Comparison of ENCODE assay signal across 25 cellular contexts in genomic region chr12:107449891-107450290, GRCh38.
A peak's percentile ranks its signal among the peaks of the same experiment; 100 is the strongest.
DNase-seq lines count a peak whose midpoint lies in the region; ATAC-seq, FAIRE-seq and TF ChIP-seq lines count a peak whose summit lies in the region.
"Had no signal": no experiment of that assay in that cellular context is flagged by ENCODE, and none has a peak within 500 bp of the region (broad histone marks: within the 10 kb centered on the region; RNA-seq: fewer than 3 reads in every experiment).

No MANE protein-coding gene starts in this region.

- intact Hi-C loops in PC-9 (cut with micrococcal nuclease; ENCODE audit: unreplicated experiment) = no loop called here
- intact Hi-C loops in esophagus muscularis mucosa (cut with DNase I) = no loop called here

- no peak for TF ChIP-seq EP300 in esophagus muscularis mucosa (IDR thresholded peaks at IDR 0.05)

- H3K9me2 ChIP-seq in PC-9 (ENCODE audit: insufficient read depth) = no peaks in the 10 kb centered on the region

- H3K27me3 ChIP-seq in PC-9 (ENCODE audit: insufficient read depth, low read depth) = no peaks in the 10 kb centered on the region
- H3K27me3 ChIP-seq in bronchial epithelial cell (ENCODE audit: control insufficient read depth, insufficient read depth, low read length) = no peaks in the 10 kb centered on the region
- peaks cover 0 to 4% (median 0%) of the 10 kb centered on the region in 4 donors for H3K27me3 ChIP-seq in esophagus muscularis mucosa
- H3K27me3 ChIP-seq: BLaER1 treated with 17β-estradiol and CSF1 and Interleukin-3, amounts not matched to agents 10 nM and 100 nM; hepatocyte had no signal

- no peaks in the 10 kb centered on the region for H3K36me3 ChIP-seq in PC-9 (ENCODE audit: low read depth)
- no peaks in the 10 kb centered on the region for H3K36me3 ChIP-seq in bronchial epithelial cell (ENCODE audit: control insufficient read depth, insufficient read depth, low read length)
- H3K36me3 ChIP-seq in esophagus muscularis mucosa = no peaks in the 10 kb centered on the region
- H3K36me3 ChIP-seq: BLaER1 treated with 17β-estradiol and CSF1 and Interleukin-3, amounts not matched to agents 10 nM and 100 nM; WERI-Rb-1 had no signal

- no peak for TF ChIP-seq CTCF in PC-9 (conservative IDR thresholded peaks at IDR 0.05)
- no peak for TF ChIP-seq CTCF in bronchial epithelial cell (IDR thresholded peaks at IDR 0.05; ENCODE audit: insufficient read depth, low read length, severe bottlenecking)
- no peak for TF ChIP-seq CTCF in esophagus muscularis mucosa (IDR thresholded peaks at IDR 0.05)

- no peak overlapping the region for H2AFZ ChIP-seq in PC-9
- H2AFZ ChIP-seq: hepatocyte had no signal

- no peak overlapping the region for H3K4me3 ChIP-seq in PC-9
- H3K4me3 ChIP-seq in bronchial epithelial cell (ENCODE audit: low read depth, low read length) = no peak overlapping the region
- no peak overlapping the region for H3K4me3 ChIP-seq in esophagus muscularis mucosa
- H3K4me3 ChIP-seq: BLaER1 treated with 17β-estradiol and CSF1 and Interleukin-3, amounts not matched to agents 10 nM and 100 nM; hepatocyte had no signal

- WGBS in esophagus muscularis mucosa = 83% methylated on average over 1 of the region's 1 CpG

- POLR2A ChIA-PET in PC-9 (lab: Charles Lee; ENCODE audit: unreplicated experiment) = interaction anchor here (0.7 kb wide), 1 partner anchor 116 kb away, joined by 3 read pairs; no protein-coding TSS in a partner anchor

- H3K9me3 ChIP-seq in PC-9 (ENCODE audit: insufficient read depth, low read depth) = no peaks in the 10 kb centered on the region
- no peaks in the 10 kb centered on the region for H3K9me3 ChIP-seq in esophagus muscularis mucosa

- DNase-seq in ELR (ENCODE audit: low read depth) (peak; percentile 66), PC-9 (no peak), bronchial epithelial cell (ENCODE audit: low read depth) (peak; percentile 41), kidney tubule cell (ENCODE audit: low spot score) (peak; percentile 46), NCI-H226 (no peak), esophagus muscularis mucosa (ENCODE audit: extremely low spot score) (no peak)
- DNase-seq in activated effector memory CD4-positive, alpha-beta T cell treated with anti-CD3 and anti-CD28 coated beads, Interleukin-2, amount 50 U/mL, for 16 hours = no peak
- DNase-seq: ACHN; activated CD4-positive, alpha-beta T cell treated with anti-CD3 and anti-CD28 coated beads for 48 hours; activated gamma-delta T cell; activated naive CD8-positive, alpha-beta T cell treated with anti-CD3 and anti-CD28 coated beads for 36 hours; COR-L47; dermis blood vessel endothelial cell; endodermal cell; left colon; NCI-H1105; NCI-H187; nephron progenitor cell; SHP77; stimulated activated naive B cell treated with anti-CD40 and anti-IgM and Interleukin-4, amounts not matched to agents 10 μg/mL and 1 μg/mL and 100 μg/mL, for 72 hours; WERI-Rb-1 had no signal

- TF ChIP-seq POLR2A in esophagus muscularis mucosa (IDR thresholded peaks at IDR 0.05; ENCODE audit: low read depth) = no peak

- H3K79me2 ChIP-seq in PC-9 (ENCODE audit: low read depth) = 0 out of 2 replicates have a peak, but pooled peaks cover 4% of the 10 kb centered on the region
- H3K79me2 ChIP-seq: hepatocyte had no signal

- H3K27ac ChIP-seq in PC-9 (no peak overlapping the region), esophagus muscularis mucosa (replicated peaks in 1 of 4) (no peak overlapping the region)
- H3K27ac ChIP-seq: BLaER1 treated with 17β-estradiol and CSF1 and Interleukin-3, amounts not matched to agents 10 nM and 100 nM; hepatocyte; WERI-Rb-1 had no signal

- no peak for ATAC-seq in HG03135 (IDR thresholded peaks at IDR 0.05; ENCODE audit: unreplicated experiment)
- ATAC-seq: left colon; stimulated activated naive B cell treated with anti-CD40 and anti-IgM and Interleukin-4, amounts not matched to agents 10 μg/mL and 1 μg/mL and 100 μg/mL, for 72 hours had no signal

- no TSS peak for BruUV-seq in PC-9 (replicated peaks; lab: Mats Ljungman, UMichigan)

- H4K20me1 ChIP-seq in PC-9 (ENCODE audit: insufficient read depth) = 0 out of 2 replicates have a peak, but pooled peaks cover under 1% of the 10 kb centered on the region

- 0 out of 2 replicates have a peak, but pooled peaks cover 5% of the 10 kb centered on the region for H3F3A ChIP-seq in PC-9 (ENCODE audit: insufficient read depth, low read depth)

- H3K4me1 ChIP-seq in PC-9 (replicated peaks; ENCODE audit: insufficient read depth) (peaks cover 18% of the 10 kb centered on the region), esophagus muscularis mucosa (no peaks in the 10 kb centered on the region)

- peak overlapping the region; percentile 51 for H3K4me2 ChIP-seq in PC-9
- H3K4me2 ChIP-seq: hepatocyte had no signal

- no peak for FAIRE-seq in bronchial epithelial cell (lab: Jason Lieb, UNC)
- FAIRE-seq: G401.6 had no signal

- CTCF ChIA-PET in PC-9 (lab: Charles Lee) = no interaction called here

Comparison
In these comparisons a context has a peak if more than half of its experiments do, and no peak if none do; other contexts are left out.
1. DNase-seq: peak in ELR (single experiment), bronchial epithelial cell (single experiment) and kidney tubule cell (single experiment); none in PC-9 (0 of 2), NCI-H226 (single experiment), activated effector memory CD4-positive, alpha-beta T cell treated with anti-CD3 and anti-CD28 coated beads, Interleukin-2, amount 50 U/mL, for 16 hours (single experiment) and esophagus muscularis mucosa (single experiment).